ENCODE assay signal across 20 cellular contexts in the genomic region with DNA sequence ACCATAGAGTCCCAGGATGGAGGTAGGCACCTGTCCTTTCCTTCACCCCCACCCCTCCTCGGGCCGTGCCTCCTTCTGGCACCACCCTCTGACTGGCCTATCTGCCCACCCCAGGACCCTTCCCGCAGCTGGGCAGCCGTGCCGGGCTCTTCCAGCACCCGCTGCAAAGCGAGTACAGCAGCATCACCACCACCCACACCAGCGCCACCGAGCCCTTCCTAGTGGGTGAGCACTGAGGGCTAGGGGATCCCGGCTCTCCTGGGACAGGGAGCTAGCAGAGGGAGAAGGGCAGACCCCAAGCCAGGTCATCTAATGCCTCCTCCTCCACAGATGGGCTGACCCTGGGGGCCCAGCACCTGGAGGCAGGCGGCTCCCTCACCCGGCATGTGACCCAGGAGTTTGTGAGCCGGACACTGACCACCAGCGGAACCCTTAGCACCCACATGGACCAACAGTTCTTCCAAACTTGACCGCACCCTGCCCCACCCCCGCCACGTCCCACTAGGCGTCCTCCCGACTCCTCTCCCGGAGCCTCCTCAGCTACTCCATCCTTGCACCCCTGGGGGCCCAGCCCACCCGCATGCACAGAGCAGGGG.
"Had no signal": no experiment of that assay in that cellular context is flagged by ENCODE, and none has a peak within 500 bp of the region (broad histone marks: within the 10 kb centered on the region; RNA-seq: fewer than 3 reads in every experiment).

No MANE protein-coding gene starts in this region.

- H3K4me2 ChIP-seq: smooth muscle cell had no signal

- H3K9ac ChIP-seq: parathyroid adenoma had no signal

- DNase-seq: activated CD4-positive, alpha-beta T cell treated with anti-CD3 and anti-CD28 coated beads for 1 hour; activated CD4-positive, alpha-beta T cell treated with anti-CD3 and anti-CD28 coated beads, Interleukin-2, amount 50 U/mL, for 1 hour; activated CD8-positive, alpha-beta T cell treated with anti-CD3 and anti-CD28 coated beads, Interleukin-2, amount 10 ng/mL, durations not matched to agents 7 days and 5 days; activated gamma-delta T cell treated with Interleukin-2 at 50 U/mL for 16 hours; activated T-cell treated with anti-CD3 and anti-CD28 coated beads, Interleukin-2, amount 50 U/mL, for 1 hour; anterior cingulate cortex; body of pancreas; effector memory CD8-positive, alpha-beta T cell; gastrocnemius medialis; hippocampal formation; stimulated activated CD4-positive, alpha-beta T cell treated with anti-CD3 and anti-CD28 coated beads, Interleukin-2, amount 100 ng/mL, for 48 hours; stimulated activated naive CD4-positive, alpha-beta T cell; T-helper 1 cell; upper lobe of left lung had no signal

- H3K79me2 ChIP-seq: parathyroid adenoma had no signal

- H3K27me3 ChIP-seq: body of pancreas, dorsolateral prefrontal cortex, gastrocnemius medialis, sigmoid colon, upper lobe of left lung had no signal

- H3K4me3 ChIP-seq: body of pancreas, dorsolateral prefrontal cortex, gastrocnemius medialis, sigmoid colon, smooth muscle cell, thoracic aorta, upper lobe of left lung had no signal

- H3K9me3 ChIP-seq: body of pancreas, gastrocnemius medialis, sigmoid colon, thoracic aorta, upper lobe of left lung had no signal

- ATAC-seq: activated CD8-positive, alpha-beta T cell treated with anti-CD3 and anti-CD28 coated beads, Interleukin-2, amount 10 ng/mL, durations not matched to agents 7 days and 5 days; body of pancreas; effector memory CD8-positive, alpha-beta T cell; esophagus mucosa; gastrocnemius medialis had no signal

- H3K27ac ChIP-seq: body of pancreas, dorsolateral prefrontal cortex, gastrocnemius medialis, parathyroid adenoma, sigmoid colon, thoracic aorta, upper lobe of left lung had no signal

- H2AFZ ChIP-seq: parathyroid adenoma had no signal

- H3K36me3 ChIP-seq: gastrocnemius medialis had no signal
